9 cellular contexts compared by ENCODE assay signal in the genomic region with DNA sequence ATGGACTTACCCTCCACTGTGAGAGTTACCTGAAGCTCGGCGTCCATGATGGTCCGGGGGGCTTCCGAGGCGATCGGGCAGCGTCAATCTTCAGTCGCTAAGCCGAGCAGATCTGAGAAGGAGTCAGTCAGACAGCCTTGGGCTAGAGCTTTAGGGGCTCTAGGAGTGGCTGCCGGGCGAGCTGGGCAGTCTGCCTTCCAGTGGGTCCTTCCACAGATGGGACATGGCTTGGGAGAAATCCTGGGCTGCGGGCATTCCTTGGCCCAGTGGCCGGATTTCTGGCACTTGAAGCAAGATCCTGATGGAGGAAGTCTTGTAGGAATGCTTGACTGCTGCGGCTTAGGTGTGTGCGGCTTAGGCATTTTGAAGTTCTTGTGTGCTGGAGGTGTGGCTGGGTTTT. TPM values are rescaled to one million over a fixed set of nuclear protein-coding genes. Genes with fewer than 3 reads are reported as not detected.
"Had no signal": no experiment of that assay in that cellular context is flagged by ENCODE, and none has a peak within 500 bp of the region (broad histone marks: within the 10 kb centered on the region; RNA-seq: fewer than 3 reads in every experiment).

No MANE protein-coding gene starts in this region.

RNA-seq across cellular contexts. Expression of a gene that starts 5.7 kb away (rescaled TPM):
- total RNA-seq: LHCN-M2, MCF 10A, OCI-LY7, Right ventricle myocardium superior, RPMI7951, SJSA1 had no signal

RNA-seq across cellular contexts. Expression of a gene that starts 14.9 kb away (rescaled TPM):
- total RNA-seq: LHCN-M2, MCF 10A, NCI-H460, OCI-LY7, PC-9, Right ventricle myocardium superior, RPMI7951, SJSA1 had no signal
- polyA plus RNA-seq: SK-N-SH had no signal
